8 cellular contexts compared by ENCODE assay signal in the genomic region with DNA sequence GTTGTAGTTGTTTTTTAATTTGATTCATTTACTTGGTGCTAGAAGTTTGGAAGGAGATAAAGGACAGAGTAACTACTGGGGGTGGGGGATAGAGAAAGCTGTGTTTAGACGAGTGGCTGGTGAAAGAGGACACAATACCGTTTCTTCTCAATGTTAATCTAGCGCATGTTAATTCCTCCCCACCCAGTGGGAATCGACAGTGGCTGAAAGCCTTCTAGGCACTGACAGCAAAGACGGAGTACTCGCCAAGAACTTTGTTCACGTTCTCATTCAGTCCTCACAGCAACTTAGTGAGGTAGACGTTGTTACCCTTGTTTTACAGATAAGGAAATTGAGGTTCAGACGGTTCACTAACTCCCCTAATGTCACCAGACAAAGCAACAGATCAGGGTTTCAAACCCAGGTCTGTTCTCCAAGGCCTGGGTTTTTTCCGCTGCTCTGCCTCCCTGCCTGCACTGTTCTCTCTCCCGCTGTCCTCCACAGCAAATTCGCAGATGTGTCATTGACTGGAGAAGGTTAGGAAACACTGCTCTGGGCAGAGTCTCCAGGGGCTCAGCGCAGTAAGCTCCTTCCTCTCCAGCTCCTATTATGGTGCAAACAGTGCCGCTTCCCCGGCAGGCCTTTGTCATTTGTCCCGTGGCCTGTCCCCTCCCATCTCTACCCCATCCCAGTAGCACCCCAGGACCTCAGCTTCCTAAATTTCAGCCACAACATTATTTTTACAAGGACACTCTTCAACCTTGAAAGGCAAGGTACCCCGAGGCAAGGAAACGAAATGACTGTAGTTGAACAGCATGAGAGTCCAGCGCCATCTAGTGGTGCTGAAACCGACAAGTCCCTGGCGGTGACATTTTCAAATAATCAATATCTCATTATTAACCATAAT. TPM values are rescaled to one million over a fixed set of nuclear protein-coding genes. Genes with fewer than 3 reads are reported as not detected.
DNase-seq lines count a peak whose midpoint lies in the region; ATAC-seq, FAIRE-seq and TF ChIP-seq lines count a peak whose summit lies in the region.

No MANE protein-coding gene starts in this region.

- H3K27ac ChIP-seq in keratinocyte (ENCODE audit: control insufficient read depth, insufficient read depth, low read length), result no peak overlapping the region

- H3K4me2 ChIP-seq in keratinocyte (ENCODE audit: control insufficient read depth, extremely low read depth, insufficient read depth, low read depth, low read length), result peak overlapping the region; percentile 45

- ATAC-seq in GM21786 (IDR thresholded peaks at IDR 0.05; ENCODE audit: unreplicated experiment), result peak; percentile 43
- no peak for ATAC-seq in GM19324 (IDR thresholded peaks at IDR 0.05; ENCODE audit: low FRiP score, unreplicated experiment)

- FAIRE-seq in keratinocyte (lab: Jason Lieb, UNC), result peak; percentile 81

- H4K20me1 ChIP-seq in keratinocyte (ENCODE audit: control insufficient read depth, extremely low read depth, insufficient read depth, low read length), result no peaks in the 10 kb centered on the region

- peak; percentile 88 to 94 (median 93) for TF ChIP-seq CTCF in keratinocyte (optimal IDR thresholded peaks at IDR 0.05 in 1 of 3, IDR thresholded peaks at IDR 0.05 in 1 of 3, conservative IDR thresholded peaks at IDR 0.05 in 1 of 3; ENCODE audit: extremely low read depth in 1 of 3, insufficient read depth in 2 of 3, low read length in 3 of 3)

- H3K9me3 ChIP-seq in keratinocyte (ENCODE audit: control insufficient read depth, low read depth, low read length), result no peaks in the 10 kb centered on the region

- peaks cover 2% of the 10 kb centered on the region for H3K9me1 ChIP-seq in keratinocyte (ENCODE audit: control insufficient read depth, extremely low read depth, insufficient read depth, low read length)

- dilution Hi-C loops in keratinocyte (cut with MboI; ENCODE audit: extremely low pct_ligation_motif_present, low sequenced_read_pairs), result no loop called here

- no peak overlapping the region for H3K9ac ChIP-seq in keratinocyte (ENCODE audit: control insufficient read depth, extremely low read depth, insufficient read depth, low read length)

- no peaks in the 10 kb centered on the region for H3K79me2 ChIP-seq in keratinocyte (ENCODE audit: control insufficient read depth, insufficient read depth, low read length)

- DNase-seq in AG08396 (ENCODE audit: low spot score), result peak; percentile 66
- DNase-seq in NCI-H2196 (lab: John Stamatoyannopoulos, UW; ENCODE audit: unreplicated experiment), result peak; percentile 83
- DNase-seq in activated CD4-positive, CD25-positive, alpha-beta regulatory T cell (lab: John Stamatoyannopoulos, UW), result peak; percentile 11 to 45 (median 34)
- peak; percentile 78 for DNase-seq in cerebellar cortex (ENCODE audit: low spot score)
- no peak for DNase-seq in keratinocyte (ENCODE audit: low read depth, low spot score)
- peak; percentile 63 for DNase-seq in stimulated activated CD4-positive, alpha-beta T cell treated with anti-CD3 and anti-CD28 coated beads, Interleukin-12 subunit alpha, Interleukin-12 subunit beta, amount 100 ng/mL, for 4 hours

- no peak overlapping the region for H3K4me3 ChIP-seq in keratinocyte (ENCODE audit: control insufficient read depth in 2 of 3, extremely low read depth in 1 of 3, insufficient read depth in 2 of 3, low read depth in 1 of 3, low read length in 3 of 3)

- H3K4me1 ChIP-seq in keratinocyte (ENCODE audit: control insufficient read depth, extremely low read depth, insufficient read depth, low read length), result peaks cover 8% of the 10 kb centered on the region

- H3K36me3 ChIP-seq in keratinocyte (ENCODE audit: control insufficient read depth in 2 of 2, extremely low read depth in 1 of 2, insufficient read depth in 2 of 2, low read length in 2 of 2), result peaks cover 2 to 7% of the 10 kb centered on the region in 2 experiments

- no peak overlapping the region for H2AFZ ChIP-seq in keratinocyte (ENCODE audit: control insufficient read depth, low read length)

- H3K27me3 ChIP-seq in keratinocyte (ENCODE audit: control insufficient read depth, extremely low read depth, insufficient read depth, low read length), result no peaks in the 10 kb centered on the region

RNA-seq across cellular contexts. Expression of gene MRPS23, which starts 16.9 kb away (rescaled TPM):
- 52.8 to 60.2 TPM (median 57.3 TPM) in 3 replicates for polyA plus RNA-seq in keratinocyte
- polyA plus RNA-seq in keratinocyte (2011; ENCODE audit: low read depth), result 45.1 TPM
- 28.0 and 33.1 TPM in 2 replicates for polyA plus RNA-seq in keratinocyte (2011; cell fraction: cytosol; rRNA removed)
- 17.3 and 32.0 TPM in 2 replicates for polyA plus RNA-seq in keratinocyte (2011; cell fraction: nucleus; rRNA removed)
- polyA plus RNA-seq in keratinocyte (2012; ENCODE audit: low replicate concordance), result 52.4 and 69.6 TPM in 2 replicates
- 16.7 to 24.3 TPM (median 24.0 TPM) in 3 replicates for polyA minus RNA-seq in keratinocyte
- polyA minus RNA-seq in keratinocyte (2011; cell fraction: cytosol; rRNA and poly(A)+ RNA removed), result 39.9 TPM
- 4.7 and 8.2 TPM in 2 replicates for polyA minus RNA-seq in keratinocyte (2011; cell fraction: nucleus; rRNA and poly(A)+ RNA removed)
